Comparison of ENCODE assay signal across 24 cellular contexts in genomic region chr4:71430609-71431008, GRCh38.
DNase-seq lines count a peak whose midpoint lies in the region; ATAC-seq and TF ChIP-seq lines count a peak whose summit lies in the region.
"Had no signal": no experiment of that assay in that cellular context is flagged by ENCODE, and none has a peak within 500 bp of the region (broad histone marks: within the 10 kb centered on the region; RNA-seq: fewer than 3 reads in every experiment).

No MANE protein-coding gene starts in this region.

- H3K27ac ChIP-seq in IMR-90 (ENCODE audit: insufficient read depth, low read length): no peak overlapping the region
- H3K27ac ChIP-seq in PC-3 (ENCODE audit: low read length): no peak overlapping the region
- no peak overlapping the region for H3K27ac ChIP-seq in aorta (ENCODE audit: low read depth in 1 of 2, low read length in 2 of 2)
- H3K27ac ChIP-seq in neuronal stem cell (replicated peaks; ENCODE audit: low read length): no peak overlapping the region
- H3K27ac ChIP-seq: BLaER1 had no signal

- TF ChIP-seq RAD21 in IMR-90 (IDR thresholded peaks at IDR 0.05; ENCODE audit: low read length): no peak

- no peaks in the 10 kb centered on the region for H3F3A ChIP-seq in PC-3 (ENCODE audit: low read length, unreplicated experiment)

- 93% methylated on average over 2 of the region's 2 CpGs; no CpG with 5 or more reads in 1 of the 2 experiments for WGBS in IMR-90 (ENCODE audit: extremely low coverage in 2 of 2, insufficient read length in 1 of 2), 2 experiments
- WGBS in aorta, 2 donors: 87 to 91% methylated on average over 2 of the region's 2 CpGs
- WGBS in neuronal stem cell (ENCODE audit: extremely low coverage in 2 of 2, insufficient read length in 2 of 2, insufficient replicate concordance in 1 of 2), 2 donors: no CpG with 5 or more reads among the region's 2 CpGs

- POLR2A ChIA-PET in IMR-90 (lab: Charles Lee; ENCODE audit: unreplicated experiment): no interaction called here
- POLR2A ChIA-PET in PC-3 (lab: Charles Lee; ENCODE audit: unreplicated experiment): no interaction called here

- TF ChIP-seq POLR2A in IMR-90 (IDR thresholded peaks at IDR 0.05; ENCODE audit: low read depth, low read length): no peak

- no peak overlapping the region for H3K4me2 ChIP-seq in IMR-90 (ENCODE audit: low read depth, low read length)
- no peak overlapping the region for H3K4me2 ChIP-seq in PC-3 (ENCODE audit: low read length)
- no peak overlapping the region for H3K4me2 ChIP-seq in neuronal stem cell (ENCODE audit: insufficient read depth, low read length, poor library complexity, severe bottlenecking)
- H3K4me2 ChIP-seq: BLaER1 had no signal

- no peak overlapping the region for H2BK120ac ChIP-seq in IMR-90 (ENCODE audit: low read depth, low read length)
- H2BK120ac ChIP-seq in neuronal stem cell (ENCODE audit: low read depth, low read length): no peak overlapping the region

- intact Hi-C loops in IMR-90 (cut with micrococcal nuclease): loop anchor here (5.0 kb wide), 1 partner anchor 48 kb away; no protein-coding TSS in a partner anchor
- intact Hi-C loops in PC-3 (cut with micrococcal nuclease): no loop called here
- intact Hi-C loops in aorta (cut with DNase I): no loop called here

- H3K4me1 Mint-ChIP-seq in endothelial cell (ENCODE audit: unreplicated experiment): no peaks in the 10 kb centered on the region
- H3K4me1 Mint-ChIP-seq: CD14-positive monocyte; CD4-positive, alpha-beta memory T cell; CD4-positive, CD25-positive, alpha-beta regulatory T cell; CD8-positive, alpha-beta memory T cell had no signal

- H4K91ac ChIP-seq in IMR-90 (ENCODE audit: insufficient read depth, low read depth, low read length) (no peak overlapping the region), neuronal stem cell (ENCODE audit: low read depth, low read length, poor library complexity) (no peak overlapping the region)

- DNase-seq in IMR-90 (no peak), PC-3 (no peak), left lobe of liver (ENCODE audit: low spot score) (peak; percentile 59), aorta (no peak), endothelial cell (ENCODE audit: low spot score) (no peak), neuronal stem cell (ENCODE audit: low spot score) (no peak)
- DNase-seq: 8988T; ACHN; BE2C; C1 segment of cervical spinal cord; CD4-positive, alpha-beta memory T cell; CD4-positive, CD25-positive, alpha-beta regulatory T cell; CD8-positive, alpha-beta memory T cell; COR-L47; DMS 273 treated with DMSO at 0.1 percent for 48 hours; DMS153; DMS53; DMS79; DND-41; GDM1 had no signal

- no peaks in the 10 kb centered on the region; the same call in 1 of the 2 replicates for H3K4me1 ChIP-seq in IMR-90 (ENCODE audit: control insufficient read depth, insufficient read depth, low read length)
- H3K4me1 ChIP-seq in PC-3 (ENCODE audit: insufficient read depth, low read length): 0 out of 2 replicates have a peak, but pooled peaks cover 6% of the 10 kb centered on the region
- H3K4me1 ChIP-seq in aorta (ENCODE audit: control insufficient read depth in 1 of 2, insufficient read depth in 2 of 2, low read length in 2 of 2): no peaks in the 10 kb centered on the region
- H3K4me1 ChIP-seq in neuronal stem cell (ENCODE audit: control insufficient read depth in 2 of 2, insufficient read depth in 1 of 2, low read depth in 1 of 2, low read length in 2 of 2): no peaks in the 10 kb centered on the region
- H3K4me1 ChIP-seq: BE2C, BLaER1 had no signal

- H4K5ac ChIP-seq in IMR-90 (ENCODE audit: low read depth, low read length): no peak overlapping the region

- H2BK15ac ChIP-seq in IMR-90 (ENCODE audit: low read depth, low read length) (no peak overlapping the region), neuronal stem cell (ENCODE audit: low read length) (no peak overlapping the region)

- H4K8ac ChIP-seq in IMR-90 (ENCODE audit: low read depth in 2 of 2, low read length in 2 of 2) (no peak overlapping the region), neuronal stem cell (ENCODE audit: low read depth, low read length) (no peak overlapping the region)

- no peak for ATAC-seq in IMR-90 (ENCODE audit: low read depth)
- no peak for ATAC-seq in PC-3
- ATAC-seq in left lobe of liver: peak; percentile 91
- ATAC-seq in aorta (ENCODE audit: low FRiP score): peak; percentile 41
- ATAC-seq in GM18873 (IDR thresholded peaks at IDR 0.05; ENCODE audit: low FRiP score, unreplicated experiment): no peak
- ATAC-seq: GM12878 had no signal

- no peak overlapping the region for H3K23ac ChIP-seq in IMR-90 (ENCODE audit: low read depth, low read length)
- H3K23ac ChIP-seq in neuronal stem cell (ENCODE audit: low read depth, low read length, poor library complexity): no peak overlapping the region

- BruUV-seq in IMR-90 (replicated peaks; lab: Mats Ljungman, UMichigan): no TSS peak
- no TSS peak for BruUV-seq in PC-3 (replicated peaks; lab: Mats Ljungman, UMichigan)

- CTCF ChIA-PET in IMR-90 (lab: Yijun Ruan, JAX) (interaction anchor here (1.8 kb wide), 1 partner anchor 20 kb away, joined by 4 read pairs; no protein-coding TSS in a partner anchor), PC-3 (lab: Charles Lee) (no interaction called here)

- H2AFZ ChIP-seq in IMR-90 (replicated peaks; ENCODE audit: low read length, poor library complexity) (no peak overlapping the region), PC-3 (ENCODE audit: low read length) (0 out of 2 replicates have a peak overlapping the region, but pooled peaks have one; percentile 19), neuronal stem cell (ENCODE audit: low read length) (no peak overlapping the region)

- H3K4ac ChIP-seq in IMR-90 (ENCODE audit: low read depth, low read length): no peak overlapping the region
- H3K4ac ChIP-seq in neuronal stem cell (ENCODE audit: low read length): no peak overlapping the region

- no peaks in the 10 kb centered on the region for H3K27me3 ChIP-seq in IMR-90 (ENCODE audit: control insufficient read depth, insufficient read depth, low read length)
- no peaks in the 10 kb centered on the region for H3K27me3 ChIP-seq in PC-3 (ENCODE audit: low read length)
- H3K27me3 ChIP-seq in aorta (ENCODE audit: control insufficient read depth in 1 of 2, insufficient read depth in 2 of 2, low read length in 1 of 2): no peaks in the 10 kb centered on the region
- H3K27me3 ChIP-seq in neuronal stem cell (ENCODE audit: control insufficient read depth in 3 of 3, insufficient read depth in 3 of 3, low read depth in 1 of 3, low read length in 3 of 3): no peaks in the 10 kb centered on the region
- H3K27me3 ChIP-seq: BE2C, BLaER1 had no signal

- H3K36me3 ChIP-seq in IMR-90 (ENCODE audit: control insufficient read depth, insufficient read depth, low read length) (peaks cover 5% of the 10 kb centered on the region; the same call in 1 of the 2 replicates), PC-3 (ENCODE audit: low read depth, low read length) (no peaks in the 10 kb centered on the region), aorta (ENCODE audit: control insufficient read depth in 1 of 2, insufficient read depth in 2 of 2, low read length in 1 of 2) (no peaks in the 10 kb centered on the region), neuronal stem cell (replicated peaks in 1 of 2; ENCODE audit: control insufficient read depth in 2 of 2, insufficient read depth in 2 of 2, low read length in 2 of 2) (no peaks in the 10 kb centered on the region)
- H3K36me3 ChIP-seq: BE2C, BLaER1 had no signal

- H3K9me1 ChIP-seq in IMR-90 (ENCODE audit: insufficient read depth, low read length): no peaks in the 10 kb centered on the region

- dilution Hi-C loops in IMR-90 (cut with HindIII; ENCODE audit: low sequenced_read_pairs, unreplicated experiment): no loop called here

- H3K14ac ChIP-seq in IMR-90 (replicated peaks; ENCODE audit: low read depth, low read length) (no peak overlapping the region), neuronal stem cell (ENCODE audit: low read length) (no peak overlapping the region)

- TF ChIP-seq CTCF in IMR-90 (conservative IDR thresholded peaks at IDR 0.05; ENCODE audit: low read depth, low read length) (no peak), PC-3 (conservative IDR thresholded peaks at IDR 0.05; ENCODE audit: low read depth, low read length) (no peak), endothelial cell (IDR thresholded peaks at IDR 0.05; ENCODE audit: unreplicated experiment) (no peak)

- H3K9ac ChIP-seq in IMR-90 (ENCODE audit: low read depth, low read length) (no peak overlapping the region), PC-3 (ENCODE audit: low read length) (no peak overlapping the region), neuronal stem cell (ENCODE audit: low read depth, low read length, poor library complexity) (no peak overlapping the region)
- H3K9ac ChIP-seq: BLaER1 had no signal

- H3K9me3 ChIP-seq in IMR-90 (ENCODE audit: control insufficient read depth, insufficient read depth, low read length) (no peaks in the 10 kb centered on the region), PC-3 (ENCODE audit: low read length) (no peaks in the 10 kb centered on the region), aorta (ENCODE audit: control insufficient read depth, low read length) (no peaks in the 10 kb centered on the region), neuronal stem cell (replicated peaks in 1 of 2; ENCODE audit: control insufficient read depth in 2 of 2, insufficient read depth in 1 of 2, low read depth in 1 of 2, low read length in 2 of 2) (no peaks in the 10 kb centered on the region)
- H3K9me3 ChIP-seq: BE2C, BLaER1 had no signal

- H3K79me1 ChIP-seq in IMR-90 (ENCODE audit: low read depth in 1 of 2, low read length in 2 of 2) (peaks cover 9 to 12% of the 10 kb centered on the region in 2 experiments), neuronal stem cell (ENCODE audit: low read depth, low read length) (no peaks in the 10 kb centered on the region)

- no peaks in the 10 kb centered on the region for H3K9me2 ChIP-seq in PC-3 (replicated peaks; ENCODE audit: low read length)

- no peak overlapping the region for H3K4me3 ChIP-seq in IMR-90 (ENCODE audit: insufficient read depth, low read depth, low read length)
- no peak overlapping the region for H3K4me3 ChIP-seq in PC-3 (ENCODE audit: low read length)
- H3K4me3 ChIP-seq in aorta (ENCODE audit: low read length in 2 of 2): no peak overlapping the region
- H3K4me3 ChIP-seq in neuronal stem cell (ENCODE audit: low read length in 2 of 2): no peak overlapping the region
- H3K4me3 ChIP-seq: BLaER1, GM12878 had no signal

- H3K36me3 Mint-ChIP-seq in endothelial cell (ENCODE audit: low read depth, unreplicated experiment): no peaks in the 10 kb centered on the region
- H3K36me3 Mint-ChIP-seq: CD14-positive monocyte; CD4-positive, alpha-beta memory T cell; CD4-positive, CD25-positive, alpha-beta regulatory T cell had no signal

- H3K79me2 ChIP-seq in PC-3 (ENCODE audit: low read length): no peaks in the 10 kb centered on the region

- H2AK9ac ChIP-seq in IMR-90 (replicated peaks; ENCODE audit: low read depth, low read length, poor library complexity): no peak overlapping the region

- no peak overlapping the region for H2BK12ac ChIP-seq in neuronal stem cell (ENCODE audit: low read length)

- H2BK20ac ChIP-seq in IMR-90 (ENCODE audit: low read depth, low read length): no peak overlapping the region

- H2BK5ac ChIP-seq in IMR-90 (ENCODE audit: low read depth, low read length, poor library complexity, severe bottlenecking): no peak overlapping the region
- H2BK5ac ChIP-seq in neuronal stem cell (ENCODE audit: low read length): no peak overlapping the region

- H3K18ac ChIP-seq in IMR-90 (ENCODE audit: low read depth, low read length) (peak overlapping the region; percentile 58; the same call in 1 of the 2 replicates), neuronal stem cell (ENCODE audit: low read length) (no peak overlapping the region)

- H3K56ac ChIP-seq in IMR-90 (ENCODE audit: extremely low read depth, insufficient read depth, low read length): no peak overlapping the region

- H2AK5ac ChIP-seq in IMR-90 (ENCODE audit: low read depth, low read length) (no peak overlapping the region), neuronal stem cell (ENCODE audit: low read depth, low read length) (no peak overlapping the region)

- H3K27ac Mint-ChIP-seq in endothelial cell (ENCODE audit: unreplicated experiment): no peak overlapping the region
- H3K27ac Mint-ChIP-seq: CD14-positive monocyte; CD4-positive, alpha-beta memory T cell; CD4-positive, CD25-positive, alpha-beta regulatory T cell; CD8-positive, alpha-beta memory T cell had no signal

- H4K20me1 ChIP-seq in IMR-90 (ENCODE audit: insufficient read depth, low read length) (no peaks in the 10 kb centered on the region), PC-3 (ENCODE audit: low read length) (no peaks in the 10 kb centered on the region)
- H4K20me1 ChIP-seq: BLaER1 had no signal

- in situ Hi-C loops in IMR-90 (cut with MboI; ENCODE audit: low sequenced_read_pairs): no loop called here

- no peak overlapping the region for H3K4me3 Mint-ChIP-seq in endothelial cell (ENCODE audit: unreplicated experiment)
- H3K4me3 Mint-ChIP-seq: CD14-positive monocyte; CD4-positive, alpha-beta memory T cell; CD4-positive, CD25-positive, alpha-beta regulatory T cell; CD8-positive, alpha-beta memory T cell had no signal

- H3K9me3 Mint-ChIP-seq in endothelial cell (ENCODE audit: unreplicated experiment): no peaks in the 10 kb centered on the region

- H3K27me3 Mint-ChIP-seq in endothelial cell (ENCODE audit: unreplicated experiment): no peaks in the 10 kb centered on the region
- H3K27me3 Mint-ChIP-seq: CD8-positive, alpha-beta memory T cell had no signal

Comparison
In these comparisons a context has a peak if more than half of its experiments do, and no peak if none do; other contexts are left out.
1. ATAC-seq: peak in left lobe of liver (single experiment) and aorta (single experiment); none in IMR-90 (single experiment), PC-3 (single experiment) and GM18873 (single experiment).